Comparison of ENCODE assay signal across 14 cellular contexts in genomic region chr5:75366787-75367186, GRCh38. TPM values are rescaled to one million over a fixed set of nuclear protein-coding genes. Genes with fewer than 3 reads are reported as not detected.
DNase-seq lines count a peak whose midpoint lies in the region; ATAC-seq, FAIRE-seq and TF ChIP-seq lines count a peak whose summit lies in the region.
"Had no signal": no experiment of that assay in that cellular context is flagged by ENCODE, and none has a peak within 500 bp of the region (broad histone marks: within the 10 kb centered on the region; RNA-seq: fewer than 3 reads in every experiment).

No MANE protein-coding gene starts in this region.

- H3K36me3 Mint-ChIP-seq in CD8-positive, alpha-beta T cell = peaks cover 16% of the 10 kb centered on the region

- H3K4me3 ChIP-seq in OCI-LY3 (ENCODE audit: low read length) (peak overlapping the region; percentile 53), HepG2 (replicated peaks in 1 of 3; ENCODE audit: insufficient read depth in 1 of 3, low read depth in 2 of 3, low read length in 3 of 3) (no peak overlapping the region)
- no peak overlapping the region for H3K4me3 ChIP-seq in CD8-positive, alpha-beta T cell (ENCODE audit: low read depth, low read length)
- H3K4me3 ChIP-seq: lower lobe of right lung, prostate gland had no signal

- no peak for TF ChIP-seq POLR2A in HepG2 (IDR thresholded peaks at IDR 0.05; ENCODE audit: insufficient read depth in 1 of 2, low read depth in 2 of 2, low read length in 2 of 2)

- H3K9me3 ChIP-seq in OCI-LY3 (ENCODE audit: insufficient read depth, low read length) (no peaks in the 10 kb centered on the region), HepG2 (ENCODE audit: low read length) (no peaks in the 10 kb centered on the region)
- no peaks in the 10 kb centered on the region for H3K9me3 ChIP-seq in CD8-positive, alpha-beta T cell (ENCODE audit: low read length)
- H3K9me3 ChIP-seq: lower lobe of right lung, prostate gland had no signal

- TF ChIP-seq CTCF in OCI-LY3 (IDR thresholded peaks at IDR 0.05; ENCODE audit: low read depth, low read length) = no peak
- TF ChIP-seq CTCF in HepG2 (CRISPR knock-in tag; IDR thresholded peaks at IDR 0.05) = no peak
- no peak for TF ChIP-seq CTCF in CD8-positive, alpha-beta T cell (IDR thresholded peaks at IDR 0.05)

- ATAC-seq in GM18502 (IDR thresholded peaks at IDR 0.05; ENCODE audit: poor library complexity, unreplicated experiment) (peak; percentile 83), GM19438 (IDR thresholded peaks at IDR 0.05; ENCODE audit: low read depth, unreplicated experiment) (peak; percentile 62), HG02884 (IDR thresholded peaks at IDR 0.05; ENCODE audit: unreplicated experiment) (peak; percentile 81), HepG2 (no peak)
- no peak for ATAC-seq in CD8-positive, alpha-beta T cell
- ATAC-seq: lower lobe of right lung had no signal

- H3K4me1 Mint-ChIP-seq in CD8-positive, alpha-beta T cell (ENCODE audit: low read depth) = no peaks in the 10 kb centered on the region

- intact Hi-C loops in HepG2 (cut with micrococcal nuclease; ENCODE audit: unreplicated experiment) = no loop called here
- intact Hi-C loops in CD8-positive, alpha-beta T cell (cut with DNase I, micrococcal nuclease) = no loop called here

- in situ Hi-C loops in HepG2 (cut with HindIII; ENCODE audit: extremely low pct_ligation_motif_present, low pct_unique_long_range_greater_than_20kb) = no loop called here

- H3K4me3 Mint-ChIP-seq in CD8-positive, alpha-beta T cell = no peak overlapping the region
- H3K4me3 Mint-ChIP-seq: dendritic cell treated with granulocyte-macrophage colony-stimulating factor and Interleukin-4, amounts not matched to agents 40 ng/mL and 50 ng/mL, for 4 days had no signal

- H3K27me3 ChIP-seq in OCI-LY3 (ENCODE audit: low read depth, low read length) (no peaks in the 10 kb centered on the region), HepG2 (ENCODE audit: control insufficient read depth in 1 of 2, insufficient read depth in 2 of 2, low read length in 2 of 2) (no peaks in the 10 kb centered on the region)
- no peaks in the 10 kb centered on the region for H3K27me3 ChIP-seq in CD8-positive, alpha-beta T cell (ENCODE audit: insufficient read depth, low read length)

- DNase-seq in HepG2 (ENCODE audit: low spot score) (no peak), NCI-H2107 (lab: John Stamatoyannopoulos, UW) (no peak), NCI-H345 (lab: John Stamatoyannopoulos, UW) (no peak)
- no peak for DNase-seq in CD8-positive, alpha-beta T cell
- DNase-seq: GOT3, lower lobe of right lung, NCI-H82 had no signal

- no peaks in the 10 kb centered on the region for H3K27me3 Mint-ChIP-seq in CD8-positive, alpha-beta T cell (ENCODE audit: low read depth)
- H3K27me3 Mint-ChIP-seq: dendritic cell treated with granulocyte-macrophage colony-stimulating factor and Interleukin-4, amounts not matched to agents 40 ng/mL and 50 ng/mL, for 4 days had no signal

- WGBS in HepG2 (ENCODE audit: low lambda C conversion rate) = 87% methylated on average over 9 of the region's 9 CpGs

- CTCF ChIA-PET in HepG2 (lab: Yijun Ruan, JAX; ENCODE audit: low intra/inter-chr PET ratio, low total read pairs) = no interaction called here
- CTCF ChIA-PET in CD8-positive, alpha-beta T cell (lab: Charles Lee) = no interaction called here

- H3K36me3 ChIP-seq in OCI-LY3 (replicated peaks; ENCODE audit: low read depth, low read length) (peaks cover 8% of the 10 kb centered on the region), HepG2 (replicated peaks in 1 of 2; ENCODE audit: control insufficient read depth in 1 of 2, insufficient read depth in 2 of 2, low read length in 2 of 2) (no peaks in the 10 kb centered on the region)
- peaks cover 5% of the 10 kb centered on the region for H3K36me3 ChIP-seq in CD8-positive, alpha-beta T cell (ENCODE audit: insufficient read depth, low read length)
- H3K36me3 ChIP-seq: prostate gland had no signal

- H3K4me2 ChIP-seq in OCI-LY3 (ENCODE audit: low read length) (peak overlapping the region; percentile 78), HepG2 (ENCODE audit: low read depth, low read length) (no peak overlapping the region)

- peak overlapping the region; percentile 59; the same call in 1 of the 2 replicates for H3K9ac ChIP-seq in OCI-LY3 (ENCODE audit: low read length)
- no peak overlapping the region for H3K9ac ChIP-seq in HepG2 (ENCODE audit: insufficient read depth, low read depth, low read length)

- H3K27ac ChIP-seq in OCI-LY3 (ENCODE audit: low read length) (peak overlapping the region; percentile 98), HepG2 (ENCODE audit: extremely low read length, insufficient read depth, low read length) (no peak overlapping the region)
- H3K27ac ChIP-seq in CD8-positive, alpha-beta T cell (ENCODE audit: low read depth, low read length) = no peak overlapping the region
- H3K27ac ChIP-seq: lower lobe of right lung, prostate gland had no signal

- H3K27ac Mint-ChIP-seq in CD8-positive, alpha-beta T cell = no peak overlapping the region
- H3K27ac Mint-ChIP-seq: dendritic cell treated with granulocyte-macrophage colony-stimulating factor and Interleukin-4, amounts not matched to agents 40 ng/mL and 50 ng/mL, for 4 days had no signal

- no peaks in the 10 kb centered on the region for H4K20me1 ChIP-seq in OCI-LY3 (ENCODE audit: insufficient read depth, low read length)
- no peaks in the 10 kb centered on the region for H4K20me1 ChIP-seq in HepG2 (ENCODE audit: insufficient read depth, low read length)

- TF ChIP-seq RAD21 in HepG2 (CRISPR knock-in tag; IDR thresholded peaks at IDR 0.05) = no peak

- no TSS peak for BruUV-seq in HepG2 (replicated peaks; lab: Mats Ljungman, UMichigan)

- FAIRE-seq in HepG2 (lab: Jason Lieb, UNC) = no peak
- FAIRE-seq: frontal cortex had no signal

- peaks cover 28% of the 10 kb centered on the region for H3K4me1 ChIP-seq in OCI-LY3 (ENCODE audit: low read length)
- no peaks in the 10 kb centered on the region for H3K4me1 ChIP-seq in HepG2 (ENCODE audit: insufficient read depth, low read length)
- no peaks in the 10 kb centered on the region for H3K4me1 ChIP-seq in CD8-positive, alpha-beta T cell (ENCODE audit: insufficient read depth, low read length)
- H3K4me1 ChIP-seq: lower lobe of right lung had no signal

- H2AFZ ChIP-seq in OCI-LY3 (ENCODE audit: low read depth, low read length) (no peak overlapping the region), HepG2 (ENCODE audit: low read length) (no peak overlapping the region)

- H3K79me2 ChIP-seq in OCI-LY3 (ENCODE audit: low read length) (no peaks in the 10 kb centered on the region), HepG2 (ENCODE audit: insufficient read depth, low read length) (no peaks in the 10 kb centered on the region)

- TF ChIP-seq EP300 in HepG2 (IDR thresholded peaks at IDR 0.05; ENCODE audit: low read depth in 2 of 2, low read length in 2 of 2) (no peak), HepG2 (CRISPR knock-in tag; IDR thresholded peaks at IDR 0.05; ENCODE audit: borderline replicate concordance) (no peak)

- H3K9me3 Mint-ChIP-seq in CD8-positive, alpha-beta T cell = no peaks in the 10 kb centered on the region
- H3K9me3 Mint-ChIP-seq: dendritic cell treated with granulocyte-macrophage colony-stimulating factor and Interleukin-4, amounts not matched to agents 40 ng/mL and 50 ng/mL, for 4 days had no signal

- POLR2A ChIA-PET in HepG2 (lab: Yijun Ruan, JAX) = interaction anchor here (1.5 kb wide), 1 partner anchor 30 kb away, joined by 7 read pairs; the partner anchor contains the start of gene HMGCR
- POLR2A ChIA-PET in CD8-positive, alpha-beta T cell (lab: Charles Lee) = no interaction called here

TF ChIP-seq in HepG2, 621 proteins besides CTCF, POLR2A, EP300 and RAD21 (continues in another document):
- no peak for TF ChIP-seq CHD4 (IDR thresholded peaks at IDR 0.05; ENCODE audit: borderline replicate concordance, low read length)

RNA-seq across cellular contexts. Expression of gene HMGCR, which starts 29.8 kb away (rescaled TPM):
- 111 and 144 TPM in 2 replicates for total RNA-seq in HepG2 (2016; rRNA removed; fragmentation: Illumina TruSeq; extraction: Trizol)
- total RNA-seq in HepG2 (2016; cell fraction: cytosol; rRNA removed; fragmentation: Illumina TruSeq; extraction: Trizol; ENCODE audit: low read depth) = 13.9 and 16.0 TPM in 2 replicates
- 94.9 and 148 TPM in 2 replicates for total RNA-seq in HepG2 (2016; cell fraction: insoluble cytoplasmic fraction; rRNA removed; fragmentation: Illumina TruSeq; extraction: Trizol)
- total RNA-seq in HepG2 (2016; cell fraction: membrane; rRNA removed; fragmentation: Illumina TruSeq; extraction: Trizol) = 34.9 and 43.7 TPM in 2 replicates
- 273 and 279 TPM in 2 replicates for total RNA-seq in HepG2 (2016; cell fraction: nucleus; rRNA removed; fragmentation: Illumina TruSeq; extraction: Trizol)
- 43.0 and 54.2 TPM in 2 replicates for polyA plus RNA-seq in HepG2 (2011; rRNA removed)
- 16.7 and 37.7 TPM in 2 replicates for polyA plus RNA-seq in HepG2 (2011; cell fraction: cytosol; rRNA removed)
- polyA plus RNA-seq in HepG2 (2011; cell fraction: nucleus; rRNA removed) = 41.8 and 60.3 TPM in 2 replicates
- 147 and 165 TPM in 2 replicates for polyA plus RNA-seq in HepG2 (2012)
- 5.0 and 5.2 TPM in 2 replicates for polyA plus RNA-seq in HepG2 (2016; cell fraction: cytosol; fragmentation: Illumina TruSeq; extraction: Trizol; ENCODE audit: low read depth)
- polyA plus RNA-seq in HepG2 (2016; cell fraction: insoluble cytoplasmic fraction; fragmentation: Illumina TruSeq; extraction: Trizol; ENCODE audit: low read depth) = 67.7 and 73.3 TPM in 2 replicates
- 10.6 and 13.1 TPM in 2 replicates for polyA plus RNA-seq in HepG2 (2016; cell fraction: membrane; fragmentation: Illumina TruSeq; extraction: Trizol; ENCODE audit: low read depth)
- 271 and 285 TPM in 2 replicates for polyA plus RNA-seq in HepG2 (2016; cell fraction: nucleus; fragmentation: Illumina TruSeq; extraction: Trizol; ENCODE audit: insufficient read depth, low read depth)
- polyA minus RNA-seq in HepG2 (2011; rRNA and poly(A)+ RNA removed; ENCODE audit: low replicate concordance) = 101 and 102 TPM in 2 replicates
- polyA minus RNA-seq in HepG2 (2011; cell fraction: cytosol; rRNA and poly(A)+ RNA removed) = 53.2 and 76.7 TPM in 2 replicates
- polyA minus RNA-seq in HepG2 (2011; cell fraction: nucleus; rRNA and poly(A)+ RNA removed) = 204 and 309 TPM in 2 replicates
- 10 to 100 TPM; 72.8 to 73.3 TPM for total RNA-seq in CD8-positive, alpha-beta T cell

Comparison
In these comparisons a context has a peak if more than half of its experiments do, and no peak if none do; other contexts are left out.
1. ATAC-seq: peak in GM18502 (single experiment), GM19438 (single experiment) and HG02884 (single experiment); none in HepG2 (single experiment) and CD8-positive, alpha-beta T cell (single experiment).